24 cellular contexts compared by ENCODE assay signal in genomic region chr6:170255426-170256125, GRCh38. TPM values are rescaled to one million over a fixed set of nuclear protein-coding genes. Genes with fewer than 3 reads are reported as not detected.
"Had no signal": no experiment of that assay in that cellular context is flagged by ENCODE, and none has a peak within 500 bp of the region (broad histone marks: within the 10 kb centered on the region; RNA-seq: fewer than 3 reads in every experiment).

No MANE protein-coding gene starts in this region.

- DNase-seq: activated CD4-positive, alpha-beta T cell treated with anti-CD3 and anti-CD28 coated beads for 48 hours; activated CD4-positive, alpha-beta T cell treated with anti-CD3 and anti-CD28 coated beads, Interleukin-2, amount 50 U/mL, for 48 hours; activated CD8-positive, alpha-beta memory T cell treated with anti-CD3 and anti-CD28 coated beads for 24 hours; activated CD8-positive, alpha-beta memory T cell treated with anti-CD3 and anti-CD28 coated beads, Interleukin-2, amount 50 U/mL, for 4 hours; activated gamma-delta T cell treated with Interleukin-2 at 50 U/mL for 16 hours; activated naive CD4-positive, alpha-beta T cell treated with anti-CD3 and anti-CD28 coated beads, Interleukin-2, amount 50 U/mL, for 16 hours; activated T-cell treated with anti-CD3 and anti-CD28 coated beads, Interleukin-2, amount 50 U/mL, for 1 hour; amniotic stem cell; colonic mucosa; islet precursor cell; small intestine; stimulated activated CD4-positive, alpha-beta T cell treated with anti-CD3 and anti-CD28 coated beads, Interleukin-2, amount 100 ng/mL, for 24 hours; stimulated activated naive B cell treated with anti-CD40 and anti-IgM and Interleukin-4, amounts not matched to agents 10 μg/mL and 1 μg/mL and 100 μg/mL, for 72 hours; stomach; T-helper 17 cell; T1000; thyroid gland; WERI-Rb-1 had no signal

- H3K27ac ChIP-seq: colonic mucosa, gastroesophageal sphincter, hepatocyte, right lobe of liver, stomach, thyroid gland, WERI-Rb-1 had no signal

- H2AFZ ChIP-seq: hepatocyte had no signal

- H3K4me2 ChIP-seq: hepatocyte had no signal

- H3K4me1 ChIP-seq: colonic mucosa, gastroesophageal sphincter, right lobe of liver, stomach, thyroid gland had no signal

- H3K4me3 ChIP-seq: colonic mucosa, gastroesophageal sphincter, hepatocyte, right lobe of liver, stomach, thyroid gland had no signal

- H3K9me3 ChIP-seq: colonic mucosa, gastroesophageal sphincter, right lobe of liver, stomach, thyroid gland had no signal

- H3K36me3 ChIP-seq: colonic mucosa, gastroesophageal sphincter, right lobe of liver, stomach, thyroid gland, WERI-Rb-1 had no signal

- H3K27me3 ChIP-seq: colonic mucosa, gastroesophageal sphincter, hepatocyte, right lobe of liver, thyroid gland had no signal

- H3K79me2 ChIP-seq: hepatocyte had no signal

- ATAC-seq: activated CD4-positive, CD25-positive, alpha-beta regulatory T cell treated with anti-CD3 and anti-CD28 coated beads, Interleukin-2, amount 50 U/mL, for 24 hours; gastroesophageal sphincter; naive thymus-derived CD8-positive, alpha-beta T cell; stimulated activated naive B cell treated with anti-CD40 and anti-IgM and Interleukin-4, amounts not matched to agents 10 μg/mL and 1 μg/mL and 100 μg/mL, for 72 hours; T-helper 17 cell had no signal

RNA-seq across cellular contexts. Expression of gene DLL1, which starts 35.3 kb away (rescaled TPM):
- total RNA-seq: activated T-helper 1 cell treated with anti-CD3 and anti-CD28 coated beads, Interleukin-12 subunit alpha, Interleukin-12 subunit beta, Interleukin-2, Interleukin-4 antibody, amounts not matched to agents 30 ng/mL and 10 ng/mL and 1 ng/mL, durations not matched to agents 14 hours and 24 hours and 36 hours had no signal
